14 cellular contexts compared by ENCODE assay signal in genomic region chr11:121711900-121712424, GRCh38.
"Had no signal": no experiment of that assay in that cellular context is flagged by ENCODE, and none has a peak within 500 bp of the region (broad histone marks: within the 10 kb centered on the region; RNA-seq: fewer than 3 reads in every experiment).

No MANE protein-coding gene starts in this region.

- H3K36me3 ChIP-seq: adrenal gland, esophagus squamous epithelium, WERI-Rb-1 had no signal

- H3K9me3 ChIP-seq: adrenal gland, esophagus squamous epithelium had no signal

- H3K27ac ChIP-seq: adrenal gland, esophagus squamous epithelium, WERI-Rb-1 had no signal

- H3K27me3 ChIP-seq: adrenal gland, esophagus squamous epithelium had no signal

- H3K4me3 ChIP-seq: adrenal gland, esophagus squamous epithelium had no signal

- H3K4me1 ChIP-seq: adrenal gland, esophagus squamous epithelium had no signal

- DNase-seq: activated CD4-positive, alpha-beta memory T cell treated with anti-CD3 and anti-CD28 coated beads for 36 hours; activated CD4-positive, alpha-beta T cell treated with anti-CD3 and anti-CD28 coated beads for 36 hours; activated CD8-positive, alpha-beta memory T cell treated with anti-CD3 and anti-CD28 coated beads, Interleukin-2, amount 10 ng/mL, durations not matched to agents 7 days and 5 days; activated effector memory CD4-positive, alpha-beta T cell treated with Interleukin-2 at 50 U/mL for 16 hours; activated T-cell treated with anti-CD3 and anti-CD28 coated beads, Interleukin-2, amount 50 U/mL, for 24 hours; adrenal gland; central memory CD4-positive, alpha-beta T cell; cortex of kidney; effector CD8-positive, alpha-beta T cell; esophagus squamous epithelium; foreskin melanocyte; stimulated activated CD4-positive, alpha-beta T cell treated with anti-CD3 and anti-CD28 coated beads, Interleukin-12 subunit alpha, Interleukin-12 subunit beta, amount 100 ng/mL, for 4 hours; T-helper 17 cell; WERI-Rb-1 had no signal
